ENCODE assay signal across 16 cellular contexts in the genomic region with DNA sequence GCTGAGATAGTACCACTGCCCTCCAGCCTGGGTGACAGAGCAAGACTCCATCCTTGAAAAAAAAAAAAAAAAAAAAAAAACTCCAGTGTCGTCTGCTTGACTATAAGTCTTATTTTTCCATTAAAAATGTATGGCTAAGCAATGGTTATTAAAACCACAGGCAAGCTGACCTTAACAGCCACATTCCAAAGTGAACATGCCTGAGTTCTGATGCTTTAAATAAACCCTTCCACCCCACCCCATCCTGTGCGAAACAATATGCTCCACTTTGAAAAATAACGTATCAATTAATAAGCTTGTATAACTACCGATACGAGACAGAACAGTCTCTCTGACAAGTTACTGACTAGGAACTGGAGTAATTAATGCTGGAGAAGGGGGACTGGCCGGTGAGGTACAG.
"Had no signal": no experiment of that assay in that cellular context is flagged by ENCODE, and none has a peak within 500 bp of the region (broad histone marks: within the 10 kb centered on the region; RNA-seq: fewer than 3 reads in every experiment).

No MANE protein-coding gene starts in this region.

- H3K27ac Mint-ChIP-seq: activated CD4-positive, alpha-beta memory T cell treated with anti-CD3 and anti-CD28 coated beads, Interleukin-2, amount 10 ng/mL, durations not matched to agents 7 days and 5 days; activated naive CD4-positive, alpha-beta T cell treated with anti-CD3 and anti-CD28 coated beads, Interleukin-2, amount 10 ng/mL, durations not matched to agents 7 days and 5 days; endodermal cell; stimulated activated effector memory CD8-positive, alpha-beta T cell treated with anti-CD3 and anti-CD28 coated beads, Interleukin-12 subunit alpha, Interleukin-12 subunit beta, amount 100 ng/mL, for 72 hours; WTC11 had no signal

- H3K27ac ChIP-seq: body of pancreas, gastroesophageal sphincter, tibial artery had no signal

- ATAC-seq: body of pancreas; gastroesophageal sphincter; stimulated activated effector memory CD8-positive, alpha-beta T cell treated with anti-CD3 and anti-CD28 coated beads, Interleukin-12 subunit alpha, Interleukin-12 subunit beta, amount 100 ng/mL, for 72 hours; WTC11 had no signal

- DNase-seq: activated CD4-positive, alpha-beta memory T cell treated with anti-CD3 and anti-CD28 coated beads, Interleukin-2, amount 10 ng/mL, durations not matched to agents 7 days and 5 days; activated CD4-positive, alpha-beta T cell treated with anti-CD3 and anti-CD28 coated beads for 4 hours; activated naive CD4-positive, alpha-beta T cell treated with anti-CD3 and anti-CD28 coated beads, Interleukin-2, amount 10 ng/mL, durations not matched to agents 7 days and 5 days; activated T-cell treated with anti-CD3 and anti-CD28 coated beads, Interleukin-2, amount 50 U/mL, for 24 hours; body of pancreas; cerebellar nuclear complex; endodermal cell; hippocampal formation; kidney; mesendoderm; SW 1271; tibial artery had no signal

- H3K9me3 ChIP-seq: body of pancreas, gastroesophageal sphincter, tibial artery had no signal

- H3K4me1 Mint-ChIP-seq: endodermal cell, neural crest cell had no signal

- H3K4me3 Mint-ChIP-seq: activated CD4-positive, alpha-beta memory T cell treated with anti-CD3 and anti-CD28 coated beads, Interleukin-2, amount 10 ng/mL, durations not matched to agents 7 days and 5 days; activated naive CD4-positive, alpha-beta T cell treated with anti-CD3 and anti-CD28 coated beads, Interleukin-2, amount 10 ng/mL, durations not matched to agents 7 days and 5 days; activated T-cell treated with anti-CD3 and anti-CD28 coated beads, Interleukin-2, amount 50 U/mL, for 24 hours; endodermal cell; neural crest cell; stimulated activated effector memory CD8-positive, alpha-beta T cell treated with anti-CD3 and anti-CD28 coated beads, Interleukin-12 subunit alpha, Interleukin-12 subunit beta, amount 100 ng/mL, for 72 hours; WTC11 had no signal

- H3K4me3 ChIP-seq: body of pancreas, gastroesophageal sphincter, tibial artery had no signal

- H3K9me3 Mint-ChIP-seq: activated CD4-positive, alpha-beta memory T cell treated with anti-CD3 and anti-CD28 coated beads, Interleukin-2, amount 10 ng/mL, durations not matched to agents 7 days and 5 days; activated naive CD4-positive, alpha-beta T cell treated with anti-CD3 and anti-CD28 coated beads, Interleukin-2, amount 10 ng/mL, durations not matched to agents 7 days and 5 days; activated T-cell treated with anti-CD3 and anti-CD28 coated beads, Interleukin-2, amount 50 U/mL, for 24 hours; endodermal cell; neural crest cell; stimulated activated effector memory CD8-positive, alpha-beta T cell treated with anti-CD3 and anti-CD28 coated beads, Interleukin-12 subunit alpha, Interleukin-12 subunit beta, amount 100 ng/mL, for 72 hours had no signal

- H3K27me3 Mint-ChIP-seq: activated CD4-positive, alpha-beta memory T cell treated with anti-CD3 and anti-CD28 coated beads, Interleukin-2, amount 10 ng/mL, durations not matched to agents 7 days and 5 days; activated naive CD4-positive, alpha-beta T cell treated with anti-CD3 and anti-CD28 coated beads, Interleukin-2, amount 10 ng/mL, durations not matched to agents 7 days and 5 days; activated T-cell treated with anti-CD3 and anti-CD28 coated beads, Interleukin-2, amount 50 U/mL, for 24 hours had no signal

- H3K27me3 ChIP-seq: body of pancreas, gastroesophageal sphincter, tibial artery had no signal
